In the genomic region with DNA sequence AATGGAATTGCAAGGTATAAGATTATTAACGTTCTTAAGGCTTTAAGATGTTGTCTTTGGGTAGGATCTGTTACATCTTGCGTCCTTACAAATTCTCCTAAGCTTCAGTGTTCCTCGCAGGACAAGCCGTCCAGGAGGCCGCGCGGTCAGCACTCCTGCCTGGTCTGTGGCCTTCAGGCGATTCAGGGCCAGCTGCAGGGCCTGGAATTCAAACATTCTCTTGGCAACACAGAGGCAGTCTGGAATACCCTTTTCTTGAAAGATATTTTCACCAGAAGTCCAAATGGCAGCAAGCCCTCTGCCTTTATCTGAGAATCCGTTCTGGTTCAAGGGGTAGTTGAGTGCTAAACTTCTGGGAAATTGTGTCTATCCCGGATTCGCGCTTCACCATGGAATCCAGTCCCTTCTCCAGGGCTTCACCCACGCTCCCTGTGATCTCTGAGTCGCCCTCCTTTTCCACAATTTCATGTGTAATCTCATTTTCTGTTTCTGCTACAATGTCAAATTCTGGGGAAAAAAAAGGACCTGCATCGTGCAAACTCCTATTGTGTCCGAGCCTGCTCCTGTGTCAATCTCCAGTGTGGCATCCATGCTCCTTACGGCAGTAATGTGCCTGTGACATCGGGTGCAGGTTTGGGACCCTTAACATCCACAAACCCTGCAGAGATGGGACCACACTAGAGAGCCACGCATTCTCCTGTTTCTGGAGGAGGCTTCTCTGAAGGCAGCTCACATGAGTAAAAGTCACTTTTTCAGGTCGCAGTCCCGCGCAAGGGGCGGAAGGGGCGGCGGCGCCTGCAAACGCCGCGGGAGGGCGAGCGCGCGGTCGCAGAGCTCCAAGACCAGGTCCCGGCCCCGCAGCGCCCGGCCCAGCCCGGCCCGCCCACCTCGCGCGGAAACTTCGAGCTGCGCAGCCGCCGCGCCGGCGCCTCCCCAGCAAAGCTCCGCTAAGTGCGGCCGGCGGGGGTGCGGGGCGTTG, we compare ENCODE assay signal across 8 cellular contexts. TPM values are rescaled to one million over a fixed set of nuclear protein-coding genes. Genes with fewer than 3 reads are reported as not detected.
DNase-seq lines count a peak whose midpoint lies in the region; ATAC-seq and TF ChIP-seq lines count a peak whose summit lies in the region.

No MANE protein-coding gene starts in this region.

- H2BK120ac ChIP-seq in trophoblast cell (ENCODE audit: insufficient read depth, low read length, poor library complexity), result no peak overlapping the region

- H3K23ac ChIP-seq in trophoblast cell (ENCODE audit: low read length), result no peak overlapping the region

- H2BK5ac ChIP-seq in trophoblast cell (ENCODE audit: low read depth, low read length, poor library complexity), result no peak overlapping the region

- peak overlapping the region; percentile 55 for H3K4me3 Mint-ChIP-seq in activated T-cell treated with anti-CD3 and anti-CD28 coated beads, Interleukin-2, amount 50 U/mL, for 4 hours

- no peaks in the 10 kb centered on the region for H3K27me3 Mint-ChIP-seq in activated T-cell treated with anti-CD3 and anti-CD28 coated beads, Interleukin-2, amount 50 U/mL, for 4 hours (ENCODE audit: low read depth)

- peaks cover 8% of the 10 kb centered on the region for H3K36me3 Mint-ChIP-seq in activated T-cell treated with anti-CD3 and anti-CD28 coated beads, Interleukin-2, amount 50 U/mL, for 4 hours (ENCODE audit: insufficient read depth)

- H3K9ac ChIP-seq in trophoblast cell (ENCODE audit: low read length), result no peak overlapping the region

- no peaks in the 10 kb centered on the region for H3K27me3 ChIP-seq in trophoblast cell (ENCODE audit: insufficient read depth, low read length)

- no peak overlapping the region for H2AK5ac ChIP-seq in trophoblast cell (ENCODE audit: low read length)

- intact Hi-C loops in head of caudate nucleus (cut with DNase I), result no loop called here

- H3K4ac ChIP-seq in trophoblast cell (ENCODE audit: low read depth, low read length), result no peak overlapping the region

- no peaks in the 10 kb centered on the region for H3K79me1 ChIP-seq in trophoblast cell (ENCODE audit: low read length)

- H3K79me2 ChIP-seq in trophoblast cell (ENCODE audit: control insufficient read depth, insufficient read depth, low read length, poor library complexity), result no peaks in the 10 kb centered on the region

- DNase-seq in GM10266 (ENCODE audit: extremely low spot score), result peak; percentile 62
- DNase-seq in HuH-7.5 (ENCODE audit: low spot score), result peak; percentile 27
- DNase-seq in activated T-cell treated with anti-CD3 and anti-CD28 coated beads, Interleukin-2, amount 50 U/mL, for 4 hours, result peak; percentile 39
- peak in 38 of 42 donors; percentile 21 to 73 (median 53) for DNase-seq in head of caudate nucleus
- DNase-seq in trophoblast cell, result peak; percentile 72 to 73
- no peak for DNase-seq in NCI-H128 (lab: John Stamatoyannopoulos, UW; ENCODE audit: unreplicated experiment)
- DNase-seq in DMS114 treated with DMSO at 0.1 percent for 48 hours (lab: John Stamatoyannopoulos, UW; ENCODE audit: unreplicated experiment), result no peak
- no peak for DNase-seq in NCI-H2081 (lab: John Stamatoyannopoulos, UW)

- H3K4me3 ChIP-seq in trophoblast cell (ENCODE audit: low read depth, low read length), result peak overlapping the region; percentile 34

- peak; percentile 79 to 87 for ATAC-seq in activated T-cell treated with anti-CD3 and anti-CD28 coated beads, Interleukin-2, amount 50 U/mL, for 4 hours

- TF ChIP-seq CTCF in GM10266 (IDR thresholded peaks at IDR 0.05; ENCODE audit: control insufficient read depth, insufficient read depth, low read depth, missing control alignments), result peak; percentile 48

- no peaks in the 10 kb centered on the region for H3K9me3 Mint-ChIP-seq in activated T-cell treated with anti-CD3 and anti-CD28 coated beads, Interleukin-2, amount 50 U/mL, for 4 hours

- H4K8ac ChIP-seq in trophoblast cell (ENCODE audit: low read depth, low read length), result peak overlapping the region; percentile 8

- H3K18ac ChIP-seq in trophoblast cell (ENCODE audit: low read length), result no peak overlapping the region

- peak overlapping the region; percentile 55 for H3K4me2 ChIP-seq in trophoblast cell (ENCODE audit: low read length)

- peaks cover 46% of the 10 kb centered on the region for H3K4me1 Mint-ChIP-seq in activated T-cell treated with anti-CD3 and anti-CD28 coated beads, Interleukin-2, amount 50 U/mL, for 4 hours (ENCODE audit: low read depth)

- no CpG with 5 or more reads among the region's 56 CpGs for WGBS in trophoblast cell (ENCODE audit: extremely low coverage, insufficient coverage, insufficient read length)

- H3K9me3 ChIP-seq in trophoblast cell (ENCODE audit: insufficient read depth, low read depth, low read length), result no peaks in the 10 kb centered on the region

- no peak overlapping the region for H4K12ac ChIP-seq in trophoblast cell (ENCODE audit: low read depth, low read length)

- peaks cover 0 to 7% of the 10 kb centered on the region in 2 experiments for H3K4me1 ChIP-seq in trophoblast cell (ENCODE audit: control insufficient read depth in 1 of 2, insufficient read depth in 2 of 2, low read length in 2 of 2)

- no peak overlapping the region for H2AFZ ChIP-seq in trophoblast cell (ENCODE audit: insufficient read depth, low read length, poor library complexity)

- H2BK12ac ChIP-seq in trophoblast cell (ENCODE audit: low read length), result no peak overlapping the region

- no peak overlapping the region for H4K91ac ChIP-seq in trophoblast cell (ENCODE audit: low read depth, low read length)

- H3K36me3 ChIP-seq in trophoblast cell (ENCODE audit: control insufficient read depth in 1 of 2, insufficient read depth in 2 of 2, low read length in 2 of 2), result no peaks in the 10 kb centered on the region

- H3K14ac ChIP-seq in trophoblast cell (ENCODE audit: low read length), result no peak overlapping the region

- H3K27ac ChIP-seq in trophoblast cell (ENCODE audit: low read depth, low read length), result no peak overlapping the region

RNA-seq across cellular contexts. Expression of gene SORL1, which starts 25.3 kb away (rescaled TPM):
- total RNA-seq in activated T-cell treated with anti-CD3 and anti-CD28 coated beads, Interleukin-2, amount 50 U/mL, for 4 hours, result 10 to 100 TPM; 21.3 to 25.6 (median 21.3) TPM
- polyA plus RNA-seq in trophoblast cell (2013), result 4.6 and 5.1 TPM in 2 replicates

Comparison
In these comparisons a context has a peak if more than half of its experiments do, and no peak if none do; other contexts are left out.
1. DNase-seq: peak in GM10266 (single experiment), HuH-7.5 (single experiment), activated T-cell treated with anti-CD3 and anti-CD28 coated beads, Interleukin-2, amount 50 U/mL, for 4 hours (single experiment), head of caudate nucleus (38 of 42) and trophoblast cell (2 of 2); none in NCI-H128 (single experiment), DMS114 treated with DMSO at 0.1 percent for 48 hours (single experiment) and NCI-H2081 (0 of 2).